8 cellular contexts compared by ENCODE assay signal in genomic region chr18:56748698-56749268, GRCh38.
DNase-seq lines count a peak whose midpoint lies in the region; ATAC-seq lines count a peak whose summit lies in the region.

No MANE protein-coding gene starts in this region.

- no peaks in the 10 kb centered on the region for H3K27me3 Mint-ChIP-seq in CD4-positive, CD25-positive, alpha-beta regulatory T cell
- no peaks in the 10 kb centered on the region for H3K27me3 Mint-ChIP-seq in naive B cell

- peak in 2 of 3 donors; percentile 26 to 50 for DNase-seq in CD4-positive, CD25-positive, alpha-beta regulatory T cell
- peak; percentile 39 for DNase-seq in HT-29 (ENCODE audit: low spot score)
- DNase-seq in NT2/D1 (ENCODE audit: low read depth, low spot score) = peak; percentile 11
- DNase-seq in dermis blood vessel endothelial cell = peak; percentile 71
- peak; percentile 7 for DNase-seq in naive B cell

- no peak overlapping the region for H3K9ac ChIP-seq in NT2/D1 (ENCODE audit: insufficient read length, low read depth)

- H3K4me3 ChIP-seq in CD4-positive, CD25-positive, alpha-beta regulatory T cell (ENCODE audit: low read depth, low read length) = no peak overlapping the region
- no peak overlapping the region for H3K4me3 ChIP-seq in NT2/D1 (ENCODE audit: insufficient read length, low read depth)

- no peak overlapping the region for H3K27ac Mint-ChIP-seq in CD4-positive, CD25-positive, alpha-beta regulatory T cell
- H3K27ac Mint-ChIP-seq in naive B cell = no peak overlapping the region

- H3K36me3 ChIP-seq in CD4-positive, CD25-positive, alpha-beta regulatory T cell (ENCODE audit: control insufficient read depth, insufficient read depth, low read length) = peaks cover 11% of the 10 kb centered on the region
- H3K36me3 ChIP-seq in NT2/D1 (ENCODE audit: insufficient read depth, insufficient read length, low read length) = no peaks in the 10 kb centered on the region

- no peaks in the 10 kb centered on the region for H3K9me3 ChIP-seq in CD4-positive, CD25-positive, alpha-beta regulatory T cell (ENCODE audit: control insufficient read depth in 2 of 2, low read length in 2 of 2)
- H3K9me3 ChIP-seq in NT2/D1 (ENCODE audit: insufficient read depth, low read length) = no peaks in the 10 kb centered on the region

- no peak overlapping the region for H3K4me3 Mint-ChIP-seq in CD4-positive, CD25-positive, alpha-beta regulatory T cell
- no peak overlapping the region for H3K4me3 Mint-ChIP-seq in naive B cell

- H3K4me1 Mint-ChIP-seq in CD4-positive, CD25-positive, alpha-beta regulatory T cell = peaks cover 15 to 33% (median 20%) of the 10 kb centered on the region in 4 donors
- peaks cover 17 to 23% (median 19%) of the 10 kb centered on the region in 3 donors for H3K4me1 Mint-ChIP-seq in naive B cell

- no peak overlapping the region for H3K27ac ChIP-seq in CD4-positive, CD25-positive, alpha-beta regulatory T cell (ENCODE audit: insufficient read depth, low read length, poor library complexity, severe bottlenecking)

- H3K27me3 ChIP-seq in CD4-positive, CD25-positive, alpha-beta regulatory T cell (ENCODE audit: control insufficient read depth, insufficient read depth, low read length) = no peaks in the 10 kb centered on the region
- H3K27me3 ChIP-seq in NT2/D1 (ENCODE audit: insufficient read depth, insufficient read length) = no peaks in the 10 kb centered on the region

- peaks cover 11% of the 10 kb centered on the region for H3K4me1 ChIP-seq in CD4-positive, CD25-positive, alpha-beta regulatory T cell (ENCODE audit: control insufficient read depth, insufficient read depth, low read length, poor library complexity, severe bottlenecking)
- no peaks in the 10 kb centered on the region for H3K4me1 ChIP-seq in NT2/D1 (ENCODE audit: insufficient read depth, insufficient read length)

- H3K36me3 Mint-ChIP-seq in CD4-positive, CD25-positive, alpha-beta regulatory T cell = no peaks in the 10 kb centered on the region
- no peaks in the 10 kb centered on the region for H3K36me3 Mint-ChIP-seq in naive B cell

- no peak for ATAC-seq in CD4-positive, CD25-positive, alpha-beta regulatory T cell (ENCODE audit: low read depth in 2 of 2)
- no peak for ATAC-seq in naive B cell (ENCODE audit: low read depth in 2 of 2)
- no peak for ATAC-seq in GM21529 (IDR thresholded peaks at IDR 0.05; ENCODE audit: unreplicated experiment)
- ATAC-seq in HG02970 (IDR thresholded peaks at IDR 0.05; ENCODE audit: low FRiP score, unreplicated experiment) = no peak
- no peak for ATAC-seq in GM18868 (IDR thresholded peaks at IDR 0.05; ENCODE audit: unreplicated experiment)

- no peaks in the 10 kb centered on the region for H3K9me3 Mint-ChIP-seq in CD4-positive, CD25-positive, alpha-beta regulatory T cell
- no peaks in the 10 kb centered on the region for H3K9me3 Mint-ChIP-seq in naive B cell

Comparison
In these comparisons a context has a peak if more than half of its experiments do, and no peak if none do; other contexts are left out.
1. DNase-seq: peak in every context shown above with its lines; median percentile 71 in dermis blood vessel endothelial cell; 39 in HT-29; 38 in CD4-positive, CD25-positive, alpha-beta regulatory T cell; 11 in NT2/D1; 7 in naive B cell.